1 cellular context compared by ENCODE assay signal in the genomic region with DNA sequence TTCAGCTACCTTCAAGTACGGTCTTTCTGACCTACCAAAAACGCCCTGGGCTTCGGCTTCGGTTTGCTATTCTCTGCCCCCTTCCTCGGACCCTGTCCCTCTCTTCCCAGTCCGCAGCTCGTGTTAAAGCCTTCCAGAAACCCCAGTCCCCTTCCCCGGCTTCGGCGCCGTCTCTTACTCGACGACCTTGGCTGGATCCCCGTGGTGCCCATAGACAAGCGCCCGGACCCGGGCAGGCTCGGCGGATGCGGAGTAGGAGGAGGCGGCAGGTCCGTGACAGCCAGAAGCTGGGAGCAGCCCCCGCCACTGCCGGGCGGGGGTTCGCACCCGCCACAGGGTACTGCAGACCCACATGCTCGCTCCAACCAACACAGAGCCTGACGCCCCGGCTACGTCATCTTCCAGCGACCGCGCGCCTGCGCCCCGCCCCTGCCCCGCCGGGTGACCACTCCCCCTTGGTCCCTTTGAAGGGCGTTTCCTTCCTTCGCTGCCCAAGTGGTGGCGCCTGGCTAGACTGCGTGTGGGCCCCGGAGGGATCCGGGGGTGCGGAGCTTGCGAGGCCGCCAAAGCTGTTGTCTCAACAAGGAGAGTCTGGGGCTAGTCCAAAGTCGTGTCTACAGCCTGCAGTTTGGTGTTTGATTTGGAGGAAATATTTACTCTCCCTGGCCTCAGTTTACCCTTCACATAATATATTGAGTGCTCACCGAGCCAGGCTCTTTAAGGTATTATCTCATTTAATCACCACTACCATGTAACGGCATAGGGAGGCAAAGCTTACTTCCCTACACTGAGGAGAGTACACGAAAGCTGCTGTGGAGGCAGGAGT.
A peak's percentile ranks its signal among the peaks of the same experiment; 100 is the strongest.
TF ChIP-seq lines count a peak whose summit lies in the region.

A gene with protein sequence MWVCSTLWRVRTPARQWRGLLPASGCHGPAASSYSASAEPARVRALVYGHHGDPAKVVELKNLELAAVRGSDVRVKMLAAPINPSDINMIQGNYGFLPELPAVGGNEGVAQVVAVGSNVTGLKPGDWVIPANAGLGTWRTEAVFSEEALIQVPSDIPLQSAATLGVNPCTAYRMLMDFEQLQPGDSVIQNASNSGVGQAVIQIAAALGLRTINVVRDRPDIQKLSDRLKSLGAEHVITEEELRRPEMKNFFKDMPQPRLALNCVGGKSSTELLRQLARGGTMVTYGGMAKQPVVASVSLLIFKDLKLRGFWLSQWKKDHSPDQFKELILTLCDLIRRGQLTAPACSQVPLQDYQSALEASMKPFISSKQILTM (minus strand): TSS at position 382 of the 826 bp plus-strand sequence. CDS start 28 bp downstream, at position 354.

TF ChIP-seq in A549, 52 proteins besides CTCF, POLR2A, EP300 and RAD21 (continued from another document):
- TF ChIP-seq MYC (IDR thresholded peaks at IDR 0.05; ENCODE audit: borderline replicate concordance, low read length) (peak; percentile 74), CHD4 (IDR thresholded peaks at IDR 0.05; ENCODE audit: borderline replicate concordance) (no peak), ZC3H11A (IDR thresholded peaks at IDR 0.05) (no peak)
